In genomic region chr3:51706788-51707731, GRCh38 we compare ENCODE assay signal across 9 cellular contexts. TPM values are rescaled to one million over a fixed set of nuclear protein-coding genes. Genes with fewer than 3 reads are reported as not detected.
DNase-seq lines count a peak whose midpoint lies in the region; ATAC-seq and TF ChIP-seq lines count a peak whose summit lies in the region.
"Had no signal": no experiment of that assay in that cellular context is flagged by ENCODE, and none has a peak within 500 bp of the region (broad histone marks: within the 10 kb centered on the region; RNA-seq: fewer than 3 reads in every experiment).

GRM2 (plus strand) TSS chr3:51707068; CDS start chr3:51708984, 1,916 bp downstream.

- POLR2A ChIA-PET in GM10248 (lab: Yijun Ruan, JAX) = no interaction called here

- peak within 1 kb of the TSS; percentile 90 for H3K9ac ChIP-seq in neuronal stem cell (ENCODE audit: low read depth, low read length, poor library complexity)

- no peak within 1 kb of the TSS for H2BK12ac ChIP-seq in neuronal stem cell (ENCODE audit: low read length)

- TF ChIP-seq CTCF in glutamatergic neuron (IDR thresholded peaks at IDR 0.05; ENCODE audit: partially characterized antibody, unreplicated experiment) (no peak), GM10248 (IDR thresholded peaks at IDR 0.05; ENCODE audit: control extremely low read depth, extremely low read depth, low read depth, missing control alignments) (no peak)

- no peaks in the 10 kb centered on the region for H3K9me3 ChIP-seq in neuronal stem cell (replicated peaks in 1 of 2; ENCODE audit: control insufficient read depth in 2 of 2, insufficient read depth in 1 of 2, low read depth in 1 of 2, low read length in 2 of 2)

- DNase-seq in D341Med (ENCODE audit: low spot score) (peak; percentile 92), NCI-H1105 (lab: John Stamatoyannopoulos, UW) (peak; percentile 59), glutamatergic neuron (peak; percentile 87), neuronal stem cell (ENCODE audit: low spot score) (peak; percentile 89), GM10248 (ENCODE audit: extremely low spot score) (no peak)

- H3K27ac Mint-ChIP-seq in activated naive CD8-positive, alpha-beta T cell = no peak within 1 kb of the TSS
- H3K27ac Mint-ChIP-seq in glutamatergic neuron (ENCODE audit: unreplicated experiment) = peak within 1 kb of the TSS; percentile 100

- ATAC-seq in HG03095 (IDR thresholded peaks at IDR 0.05; ENCODE audit: unreplicated experiment) (no peak), GM19455 (IDR thresholded peaks at IDR 0.05; ENCODE audit: unreplicated experiment) (no peak)

- peak within 1 kb of the TSS; percentile 2 for H3K4me3 Mint-ChIP-seq in activated naive CD8-positive, alpha-beta T cell
- H3K4me3 Mint-ChIP-seq in glutamatergic neuron (ENCODE audit: unreplicated experiment) = peak within 1 kb of the TSS; percentile 99

- no peaks in the 10 kb centered on the region for H3K36me3 ChIP-seq in neuronal stem cell (replicated peaks in 1 of 2; ENCODE audit: control insufficient read depth in 2 of 2, insufficient read depth in 2 of 2, low read length in 2 of 2)

- no peaks in the 10 kb centered on the region for H3K27me3 Mint-ChIP-seq in activated naive CD8-positive, alpha-beta T cell
- H3K27me3 Mint-ChIP-seq in glutamatergic neuron (ENCODE audit: unreplicated experiment) = peaks cover 20% of the 10 kb centered on the region

- no peaks in the 10 kb centered on the region for H3K9me3 Mint-ChIP-seq in activated naive CD8-positive, alpha-beta T cell (ENCODE audit: low read depth)
- peaks cover 17% of the 10 kb centered on the region for H3K9me3 Mint-ChIP-seq in glutamatergic neuron (ENCODE audit: unreplicated experiment)

- no peak within 1 kb of the TSS for H3K27ac ChIP-seq in neuronal stem cell (replicated peaks; ENCODE audit: low read length)

- peaks cover 0 to 16% (median 15%) of the 10 kb centered on the region in 3 experiments for H3K27me3 ChIP-seq in neuronal stem cell (ENCODE audit: control insufficient read depth in 3 of 3, insufficient read depth in 3 of 3, low read depth in 1 of 3, low read length in 3 of 3)

- H2BK5ac ChIP-seq in neuronal stem cell (ENCODE audit: low read length) = no peak within 1 kb of the TSS

- peak within 1 kb of the TSS; percentile 73 for H2AK5ac ChIP-seq in neuronal stem cell (ENCODE audit: low read depth, low read length)

- peak within 1 kb of the TSS; percentile 0 for H3K23ac ChIP-seq in neuronal stem cell (ENCODE audit: low read depth, low read length, poor library complexity)

- WGBS in neuronal stem cell (ENCODE audit: extremely low coverage in 2 of 2, insufficient read length in 2 of 2, insufficient replicate concordance in 1 of 2), 2 donors = no CpG with 5 or more reads among the region's 69 CpGs

- H3K4me3 ChIP-seq in neuronal stem cell (ENCODE audit: low read length in 2 of 2) = peak within 1 kb of the TSS; percentile 54 to 86

- no peak within 1 kb of the TSS for H3K4ac ChIP-seq in neuronal stem cell (ENCODE audit: low read length)

- peaks cover 4% of the 10 kb centered on the region for H3K79me1 ChIP-seq in neuronal stem cell (ENCODE audit: low read depth, low read length)

- H2BK15ac ChIP-seq in neuronal stem cell (ENCODE audit: low read length) = no peak within 1 kb of the TSS

- H3K4me1 Mint-ChIP-seq in activated naive CD8-positive, alpha-beta T cell (ENCODE audit: low read depth) = peaks cover 21% of the 10 kb centered on the region
- H3K4me1 Mint-ChIP-seq in glutamatergic neuron (ENCODE audit: low read depth, unreplicated experiment) = peaks cover 42% of the 10 kb centered on the region

- no peak within 1 kb of the TSS for H4K91ac ChIP-seq in neuronal stem cell (ENCODE audit: low read depth, low read length, poor library complexity)

- peak within 1 kb of the TSS; percentile 59 for H3K4me2 ChIP-seq in neuronal stem cell (ENCODE audit: insufficient read depth, low read length, poor library complexity, severe bottlenecking)

- CTCF ChIA-PET in GM10248 (lab: Yijun Ruan, JAX) = interaction anchor here (1.0 to 1.4 kb wide), 2 partner anchors 9 to 93 kb away, joined by 3 read pairs; no protein-coding TSS in a partner anchor

- peak within 1 kb of the TSS; percentile 92 for H2AFZ ChIP-seq in neuronal stem cell (ENCODE audit: low read length)

- H4K8ac ChIP-seq in neuronal stem cell (ENCODE audit: low read depth, low read length) = no peak within 1 kb of the TSS

- peak within 1 kb of the TSS; percentile 97 for H3K18ac ChIP-seq in neuronal stem cell (ENCODE audit: low read length)

- no peak within 1 kb of the TSS for H2BK120ac ChIP-seq in neuronal stem cell (ENCODE audit: low read depth, low read length)

- H3K14ac ChIP-seq in neuronal stem cell (ENCODE audit: low read length) = peak within 1 kb of the TSS; percentile 83

- no peaks in the 10 kb centered on the region for H3K36me3 Mint-ChIP-seq in activated naive CD8-positive, alpha-beta T cell
- H3K36me3 Mint-ChIP-seq in glutamatergic neuron (ENCODE audit: unreplicated experiment) = no peaks in the 10 kb centered on the region

- H3K4me1 ChIP-seq in neuronal stem cell (ENCODE audit: control insufficient read depth in 2 of 2, insufficient read depth in 1 of 2, low read depth in 1 of 2, low read length in 2 of 2) = peaks cover 29 to 33% of the 10 kb centered on the region in 2 donors

RNA-seq across cellular contexts. Expression of gene GRM2, which starts in this region (rescaled TPM):
- total RNA-seq in glutamatergic neuron (ENCODE audit: unreplicated experiment) = 134 TPM
- 4.7 TPM for polyA plus RNA-seq in neuronal stem cell (2013, experiment 1 of 2)
- 4.3 TPM for polyA plus RNA-seq in neuronal stem cell (2013, experiment 2 of 2)
- total RNA-seq: M059J had no signal
